Comparison of ENCODE assay signal across 24 cellular contexts in the genomic region with DNA sequence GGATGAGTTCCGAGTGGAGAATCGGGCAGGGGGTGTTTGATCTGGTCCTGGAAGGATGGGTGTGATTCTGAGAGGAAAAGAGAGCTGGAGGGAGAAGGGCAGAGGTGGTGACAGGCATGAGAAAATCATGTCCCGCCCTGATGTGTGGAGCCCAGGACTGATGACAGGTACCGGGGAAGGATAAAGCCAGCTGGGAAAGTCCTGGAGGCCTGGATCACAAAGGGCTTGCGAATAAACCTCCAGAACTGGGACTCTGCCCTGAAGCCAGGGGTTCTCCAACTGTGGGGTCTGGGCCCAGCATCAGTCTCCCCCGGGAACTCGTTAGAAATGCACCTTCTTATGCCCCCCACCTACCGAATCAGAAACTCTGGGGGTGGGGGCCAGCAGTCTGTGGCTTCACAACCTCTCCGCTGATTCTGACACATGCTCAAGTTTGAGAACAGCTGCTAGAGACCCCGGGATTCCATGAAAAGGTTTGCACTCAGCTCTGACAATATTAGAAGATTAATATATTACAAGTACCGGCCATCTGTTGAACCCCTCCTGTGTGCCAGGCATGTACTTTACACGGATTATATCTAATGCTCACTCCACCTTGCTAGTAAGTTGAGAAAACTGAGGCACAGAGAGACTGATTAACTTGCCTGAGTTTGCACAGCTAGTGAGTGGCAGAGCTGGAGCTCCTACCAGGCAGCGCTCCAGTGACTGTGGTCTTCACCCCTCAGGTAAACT. TPM values are rescaled to one million over a fixed set of nuclear protein-coding genes. Genes with fewer than 3 reads are reported as not detected.
DNase-seq lines count a peak whose midpoint lies in the region; ATAC-seq, FAIRE-seq and TF ChIP-seq lines count a peak whose summit lies in the region.
"Had no signal": no experiment of that assay in that cellular context is flagged by ENCODE, and none has a peak within 500 bp of the region (broad histone marks: within the 10 kb centered on the region; RNA-seq: fewer than 3 reads in every experiment).

No MANE protein-coding gene starts in this region.

- H3K27ac Mint-ChIP-seq in H9, result peak overlapping the region in 2 of 3 experiments; percentile 2 to 59; a peak in 2 of 7 replicates
- H3K27ac Mint-ChIP-seq: HFFc6 had no signal

- peaks cover 8% of the 10 kb centered on the region; the same call in 1 of the 2 replicates for H3K4me1 ChIP-seq in H9 (ENCODE audit: insufficient read depth, low read length)
- peaks cover 87% of the 10 kb centered on the region for H3K4me1 ChIP-seq in Panc1 (ENCODE audit: control insufficient read depth, insufficient read depth, low read length)
- peaks cover 15 to 32% of the 10 kb centered on the region in 2 donors for H3K4me1 ChIP-seq in small intestine (ENCODE audit: control insufficient read depth in 2 of 2, insufficient read depth in 1 of 2, low read depth in 1 of 2, low read length in 1 of 2)
- H3K4me1 ChIP-seq: SJSA1 had no signal

- no peak overlapping the region for H3K23ac ChIP-seq in H9 (ENCODE audit: insufficient read length, low read depth, low read length)

- WGBS in H9 (ENCODE audit: extremely low coverage, insufficient read length, low lambda C conversion rate), result no CpG with 5 or more reads among the region's 13 CpGs
- 72 to 73% (median 72%) methylated on average over 13 of the region's 13 CpGs for WGBS in small intestine, 3 donors

- no peaks in the 10 kb centered on the region for H3K79me2 ChIP-seq in H9 (ENCODE audit: insufficient read depth, low read length)

- CTCF ChIA-PET in Panc1 (lab: Charles Lee), result no interaction called here

- H2BK120ac ChIP-seq in H9 (ENCODE audit: low read depth, low read length, poor library complexity, severe bottlenecking), result no peak overlapping the region

- no peak for TF ChIP-seq CTCF in H9 (conservative IDR thresholded peaks at IDR 0.05)
- TF ChIP-seq CTCF in Panc1 (IDR thresholded peaks at IDR 0.05), result no peak

- no peaks in the 10 kb centered on the region for H3K27me3 ChIP-seq in H9 (ENCODE audit: insufficient read depth, low read length)
- H3K27me3 ChIP-seq in Panc1 (ENCODE audit: control insufficient read depth, insufficient read depth, low read length), result no peaks in the 10 kb centered on the region
- H3K27me3 ChIP-seq in small intestine (ENCODE audit: control insufficient read depth in 2 of 2, insufficient read depth in 2 of 2, low read length in 2 of 2), result peaks cover 0 to 2% of the 10 kb centered on the region in 2 donors

- no peaks in the 10 kb centered on the region for H3K79me1 ChIP-seq in H9 (ENCODE audit: insufficient read depth, low read depth, low read length, poor library complexity, severe bottlenecking)

- H3K27ac ChIP-seq in H9 (ENCODE audit: insufficient read length, low read depth, low read length) (no peak overlapping the region), Panc1 (ENCODE audit: low read length) (peak overlapping the region; percentile 91), small intestine (ENCODE audit: low read depth in 1 of 2, low read length in 1 of 2) (peak overlapping the region; percentile 6 to 14)
- H3K27ac ChIP-seq: HL-60, SJSA1 had no signal

- H2BK15ac ChIP-seq in H9 (ENCODE audit: low read depth, low read length), result no peak overlapping the region

- H4K5ac ChIP-seq in H9 (ENCODE audit: insufficient read length, low read depth, low read length), result no peak overlapping the region

- H3K14ac ChIP-seq in H9 (ENCODE audit: insufficient read depth, low read length), result no peak overlapping the region

- no peak overlapping the region for H3K4me2 ChIP-seq in H9 (ENCODE audit: insufficient read depth, insufficient read length, low read length)

- no peak overlapping the region for H3K4ac ChIP-seq in H9 (ENCODE audit: low read depth, low read length)

- H2BK20ac ChIP-seq in H9 (ENCODE audit: low read depth, low read length, poor library complexity, severe bottlenecking), result no peak overlapping the region

- H4K8ac ChIP-seq in H9 (replicated peaks; ENCODE audit: insufficient read length, low read depth, low read length), result no peak overlapping the region

- no peak for FAIRE-seq in small intestine (lab: Jason Lieb, UNC)
- FAIRE-seq: GM12892, GM18507 had no signal

- H3K4me1 Mint-ChIP-seq in H9, result peaks cover 26 to 50% of the 10 kb centered on the region in 2 experiments

- H3K9me3 Mint-ChIP-seq in H9, result no peaks in the 10 kb centered on the region
- H3K9me3 Mint-ChIP-seq: HFFc6 had no signal

- H4K20me1 ChIP-seq in H9 (ENCODE audit: control insufficient read depth, insufficient read depth, insufficient read length), result no peaks in the 10 kb centered on the region

- no peak overlapping the region for H4K91ac ChIP-seq in H9 (ENCODE audit: insufficient read length, low read depth, low read length)

- H3K36me3 Mint-ChIP-seq in H9 (ENCODE audit: insufficient read depth in 1 of 3, low read depth in 3 of 3), result no peaks in the 10 kb centered on the region

- no peaks in the 10 kb centered on the region for H3K23me2 ChIP-seq in H9 (ENCODE audit: insufficient read length, low read depth, low read length, poor library complexity, severe bottlenecking)

- no peak for ATAC-seq in Panc1
- ATAC-seq in GM21619 (IDR thresholded peaks at IDR 0.05; ENCODE audit: unreplicated experiment), result no peak

- peaks cover 18% of the 10 kb centered on the region for H3K27me3 Mint-ChIP-seq in H9 (ENCODE audit: low read depth)

- no peak overlapping the region for H3T11ph ChIP-seq in H9 (ENCODE audit: low read length)

- intact Hi-C loops in Panc1 (cut with micrococcal nuclease; ENCODE audit: unreplicated experiment), result loop anchor here (10.0 kb wide), 1 partner anchor 192 kb away; a partner anchor contains a TSS

- H2BK5ac ChIP-seq in H9 (ENCODE audit: insufficient read length, low read length), result no peak overlapping the region

- H3K4me3 Mint-ChIP-seq in H9, result no peak overlapping the region
- H3K4me3 Mint-ChIP-seq: HFFc6 had no signal

- H3K56ac ChIP-seq in H9 (ENCODE audit: insufficient read length, low read depth, low read length), result no peak overlapping the region

- H3K18ac ChIP-seq in H9 (ENCODE audit: insufficient read length, low read depth, low read length), result no peak overlapping the region

- DNase-seq in NCI-H1694 treated with DMSO at 0.1 percent for 48 hours (lab: John Stamatoyannopoulos, UW) (peak; percentile 16), NCI-H1694 (lab: John Stamatoyannopoulos, UW) (no peak), H9 (no peak), Panc1 (ENCODE audit: low read depth, low spot score) (no peak), small intestine (no peak), hippocampal formation (lab: John Stamatoyannopoulos, UW) (no peak), NCI-H510A (lab: John Stamatoyannopoulos, UW) (no peak)
- DNase-seq: 8988T, DMS153, H7, KBM-7, MM.1S, NCI-H1048, NCI-H1417 treated with DMSO at 0.1 percent for 48 hours, NCI-H1930, NCI-H345, NCI-H69, T-helper 9 cell had no signal

- BruUV-seq in Panc1 (replicated peaks; lab: Mats Ljungman, UMichigan), result no TSS peak

- no peak overlapping the region for H3K9ac ChIP-seq in H9 (ENCODE audit: extremely low read depth, insufficient read length, low read length)

- no peak overlapping the region for H2BK12ac ChIP-seq in H9 (ENCODE audit: insufficient read length, low read depth, low read length)

- in situ Hi-C loops in Panc1 (cut with HindIII; ENCODE audit: low pct_unique_long_range_greater_than_20kb, low sequenced_read_pairs), result no loop called here

- no peak overlapping the region for H2AFZ ChIP-seq in H9 (ENCODE audit: low read length)

- POLR2A ChIA-PET in Panc1 (lab: Charles Lee), result no interaction called here

- H3K36me3 ChIP-seq in Panc1 (ENCODE audit: control insufficient read depth, insufficient read depth, low read length) (no peaks in the 10 kb centered on the region), small intestine (ENCODE audit: control insufficient read depth in 2 of 2, insufficient read depth in 2 of 2, low read length in 2 of 2) (peaks cover 0 to 1% of the 10 kb centered on the region in 2 donors)
- H3K36me3 ChIP-seq: SJSA1 had no signal

- H3K4me3 ChIP-seq in Panc1 (ENCODE audit: low read depth in 2 of 2, low read length in 2 of 2), result peak overlapping the region in 1 of 2 experiments; percentile 30; a peak in 2 of 4 replicates
- H3K4me3 ChIP-seq in small intestine (ENCODE audit: low read depth in 1 of 2, low read length in 2 of 2), result no peak overlapping the region
- H3K4me3 ChIP-seq: SJSA1 had no signal

- H3K9me3 ChIP-seq in H9 (ENCODE audit: control insufficient read depth, low read depth, low read length), result no peaks in the 10 kb centered on the region
- H3K9me3 ChIP-seq in Panc1 (ENCODE audit: control insufficient read depth, insufficient read depth, low read depth, low read length), result no peaks in the 10 kb centered on the region
- no peaks in the 10 kb centered on the region for H3K9me3 ChIP-seq in small intestine (ENCODE audit: control insufficient read depth, low read depth)
- H3K9me3 ChIP-seq: SJSA1 had no signal

- no peak overlapping the region for H2AK5ac ChIP-seq in H9 (ENCODE audit: insufficient read length, low read length)

RNA-seq across cellular contexts. Expression of a gene that starts 8.0 kb away (rescaled TPM):
- 7.8 and 8.1 TPM in 2 replicates for total RNA-seq in H9 (2021)
- total RNA-seq in Panc1 (2021; ENCODE audit: unreplicated experiment), result 14.1 TPM
- 10.3 TPM for polyA plus RNA-seq in Panc1 (2012; ENCODE audit: insufficient read length)
- 10 to 100 TPM; 15.0 to 23.5 (median 16.5) TPM for polyA plus RNA-seq in small intestine
- total RNA-seq: SJSA1 had no signal
